ENCODE assay signal across 21 cellular contexts in genomic region chr14:89282191-89282590, GRCh38.
A peak's percentile ranks its signal among the peaks of the same experiment; 100 is the strongest.
DNase-seq lines count a peak whose midpoint lies in the region; ATAC-seq and TF ChIP-seq lines count a peak whose summit lies in the region.
"Had no signal": no experiment of that assay in that cellular context is flagged by ENCODE, and none has a peak within 500 bp of the region (broad histone marks: within the 10 kb centered on the region; RNA-seq: fewer than 3 reads in every experiment).

No MANE protein-coding gene starts in this region.

- CTCF ChIA-PET in CD8-positive, alpha-beta memory T cell (lab: Charles Lee): no interaction called here

- peaks cover 64% of the 10 kb centered on the region for H3K36me3 Mint-ChIP-seq in dendritic cell treated with granulocyte-macrophage colony-stimulating factor and Interleukin-4, amounts not matched to agents 40 ng/mL and 50 ng/mL, for 4 days (ENCODE audit: low read depth)
- peaks cover 58% of the 10 kb centered on the region for H3K36me3 Mint-ChIP-seq in stimulated activated memory B cell treated with anti-CD40 and anti-IgM and Interleukin-4, amounts not matched to agents 10 μg/mL and 1 μg/mL and 100 μg/mL, for 72 hours
- peaks cover 0 to 30% (median 8%) of the 10 kb centered on the region in 3 donors for H3K36me3 Mint-ChIP-seq in CD8-positive, alpha-beta memory T cell

- H4K20me1 ChIP-seq in KMS-11 (ENCODE audit: insufficient read depth): no peaks in the 10 kb centered on the region
- H4K20me1 ChIP-seq in smooth muscle cell (ENCODE audit: low read depth): peaks cover 21% of the 10 kb centered on the region

- no peak overlapping the region for H3K4me3 Mint-ChIP-seq in dendritic cell treated with granulocyte-macrophage colony-stimulating factor and Interleukin-4, amounts not matched to agents 40 ng/mL and 50 ng/mL, for 4 days
- H3K4me3 Mint-ChIP-seq in stimulated activated memory B cell treated with anti-CD40 and anti-IgM and Interleukin-4, amounts not matched to agents 10 μg/mL and 1 μg/mL and 100 μg/mL, for 72 hours: no peak overlapping the region
- H3K4me3 Mint-ChIP-seq in CD8-positive, alpha-beta memory T cell: no peak overlapping the region
- H3K4me3 Mint-ChIP-seq: B cell had no signal

- no peaks in the 10 kb centered on the region for H3K9me3 ChIP-seq in CD8-positive, alpha-beta memory T cell (ENCODE audit: low read length)
- H3K9me3 ChIP-seq in smooth muscle cell (replicated peaks; ENCODE audit: low read depth): no peaks in the 10 kb centered on the region
- H3K9me3 ChIP-seq: SJSA1 had no signal

- 91% methylated on average over 4 of the region's 4 CpGs for WGBS in smooth muscle cell (ENCODE audit: low lambda C conversion rate)

- POLR2A ChIA-PET in CD8-positive, alpha-beta memory T cell (lab: Charles Lee): no interaction called here

- DNase-seq in DMS79 treated with DMSO at 0.1 percent for 48 hours (lab: John Stamatoyannopoulos, UW) (peak; percentile 68), smooth muscle cell (lab: John Stamatoyannopoulos, UW; ENCODE audit: unreplicated experiment) (no peak)
- no peak for DNase-seq in CD8-positive, alpha-beta memory T cell
- DNase-seq: Calu3, HCEC 1CT, IMR-90, NCI-H1048, NCI-H1417, NCI-H1694, NCI-H2029 treated with DMSO at 0.1 percent for 48 hours, NCI-H446 treated with DMSO at 0.1 percent for 48 hours, NCI-H526, Right ventricle myocardium superior, RPMI8226 had no signal

- ATAC-seq in stimulated activated memory B cell treated with anti-CD40 and anti-IgM and Interleukin-4, amounts not matched to agents 10 μg/mL and 1 μg/mL and 100 μg/mL, for 72 hours: no peak
- no peak for ATAC-seq in GM19351 (IDR thresholded peaks at IDR 0.05; ENCODE audit: unreplicated experiment)

- H3F3A ChIP-seq in smooth muscle cell (ENCODE audit: low read depth): no peaks in the 10 kb centered on the region

- H3K4me3 ChIP-seq in KMS-11 (IDR thresholded peaks at IDR 0.05; ENCODE audit: insufficient read depth, low read depth, low read length) (no peak overlapping the region), smooth muscle cell (no peak overlapping the region)
- no peak overlapping the region for H3K4me3 ChIP-seq in CD8-positive, alpha-beta memory T cell (ENCODE audit: low read length)
- H3K4me3 ChIP-seq: SJSA1 had no signal

- no peak overlapping the region for H3K9ac ChIP-seq in KMS-11
- no peak overlapping the region for H3K9ac ChIP-seq in smooth muscle cell (ENCODE audit: low read depth)

- intact Hi-C loops in dendritic cell treated with granulocyte-macrophage colony-stimulating factor and Interleukin-4, amounts not matched to agents 40 ng/mL and 50 ng/mL, for 4 days (cut with micrococcal nuclease): no loop called here

- peak overlapping the region; percentile 96 for H3K27ac Mint-ChIP-seq in dendritic cell treated with granulocyte-macrophage colony-stimulating factor and Interleukin-4, amounts not matched to agents 40 ng/mL and 50 ng/mL, for 4 days
- peak overlapping the region; percentile 52 for H3K27ac Mint-ChIP-seq in stimulated activated memory B cell treated with anti-CD40 and anti-IgM and Interleukin-4, amounts not matched to agents 10 μg/mL and 1 μg/mL and 100 μg/mL, for 72 hours
- no peak overlapping the region for H3K27ac Mint-ChIP-seq in CD8-positive, alpha-beta memory T cell
- H3K27ac Mint-ChIP-seq: B cell had no signal

- peaks cover 30% of the 10 kb centered on the region for H3K4me1 ChIP-seq in KMS-11 (ENCODE audit: low read depth, poor library complexity, severe bottlenecking)
- H3K4me1 ChIP-seq in CD8-positive, alpha-beta memory T cell (ENCODE audit: insufficient read depth, low read length): peaks cover 12% of the 10 kb centered on the region
- peaks cover 3% of the 10 kb centered on the region for H3K4me1 ChIP-seq in smooth muscle cell (ENCODE audit: low read depth)

- no peak overlapping the region for H2AFZ ChIP-seq in KMS-11 (ENCODE audit: low read depth)
- H2AFZ ChIP-seq in smooth muscle cell (ENCODE audit: low read depth): no peak overlapping the region

- H3K27me3 ChIP-seq in KMS-11 (ENCODE audit: insufficient read depth, low read depth): no peaks in the 10 kb centered on the region
- no peaks in the 10 kb centered on the region for H3K27me3 ChIP-seq in CD8-positive, alpha-beta memory T cell (ENCODE audit: insufficient read depth, low read length, poor library complexity, severe bottlenecking)
- H3K27me3 ChIP-seq in smooth muscle cell (ENCODE audit: low read depth): no peaks in the 10 kb centered on the region
- H3K27me3 ChIP-seq: SJSA1 had no signal

- H3K27me3 Mint-ChIP-seq in dendritic cell treated with granulocyte-macrophage colony-stimulating factor and Interleukin-4, amounts not matched to agents 40 ng/mL and 50 ng/mL, for 4 days: no peaks in the 10 kb centered on the region
- H3K27me3 Mint-ChIP-seq in stimulated activated memory B cell treated with anti-CD40 and anti-IgM and Interleukin-4, amounts not matched to agents 10 μg/mL and 1 μg/mL and 100 μg/mL, for 72 hours: no peaks in the 10 kb centered on the region
- H3K27me3 Mint-ChIP-seq in CD8-positive, alpha-beta memory T cell: no peaks in the 10 kb centered on the region
- H3K27me3 Mint-ChIP-seq: B cell had no signal

- TF ChIP-seq CTCF in KMS-11 (conservative IDR thresholded peaks at IDR 0.05; ENCODE audit: low read depth, low read length): no peak
- TF ChIP-seq CTCF in smooth muscle cell (IDR thresholded peaks at IDR 0.05; ENCODE audit: borderline replicate concordance, insufficient read depth, poor library complexity, severe bottlenecking): no peak

- H3K4me2 ChIP-seq in KMS-11: peak overlapping the region; percentile 41; the same call in 1 of the 2 replicates
- H3K4me2 ChIP-seq in smooth muscle cell: no peak overlapping the region

- no peaks in the 10 kb centered on the region for H3K9me3 Mint-ChIP-seq in dendritic cell treated with granulocyte-macrophage colony-stimulating factor and Interleukin-4, amounts not matched to agents 40 ng/mL and 50 ng/mL, for 4 days
- peaks cover 4% of the 10 kb centered on the region for H3K9me3 Mint-ChIP-seq in stimulated activated memory B cell treated with anti-CD40 and anti-IgM and Interleukin-4, amounts not matched to agents 10 μg/mL and 1 μg/mL and 100 μg/mL, for 72 hours
- H3K9me3 Mint-ChIP-seq in CD8-positive, alpha-beta memory T cell: no peaks in the 10 kb centered on the region

- H3K27ac ChIP-seq in KMS-11 (no peak overlapping the region), smooth muscle cell (ENCODE audit: low read depth) (no peak overlapping the region)
- no peak overlapping the region for H3K27ac ChIP-seq in CD8-positive, alpha-beta memory T cell (ENCODE audit: low read depth, low read length)
- H3K27ac ChIP-seq: C4-2B, SJSA1 had no signal

- peaks cover 69% of the 10 kb centered on the region for H3K4me1 Mint-ChIP-seq in dendritic cell treated with granulocyte-macrophage colony-stimulating factor and Interleukin-4, amounts not matched to agents 40 ng/mL and 50 ng/mL, for 4 days (ENCODE audit: low read depth)
- peaks cover 48% of the 10 kb centered on the region for H3K4me1 Mint-ChIP-seq in stimulated activated memory B cell treated with anti-CD40 and anti-IgM and Interleukin-4, amounts not matched to agents 10 μg/mL and 1 μg/mL and 100 μg/mL, for 72 hours
- peaks cover 56 to 76% (median 72%) of the 10 kb centered on the region in 3 donors for H3K4me1 Mint-ChIP-seq in CD8-positive, alpha-beta memory T cell

- H3K36me3 ChIP-seq in KMS-11 (ENCODE audit: insufficient read depth) (no peaks in the 10 kb centered on the region), smooth muscle cell (ENCODE audit: low read depth) (no peaks in the 10 kb centered on the region)
- H3K36me3 ChIP-seq in CD8-positive, alpha-beta memory T cell (ENCODE audit: insufficient read depth, low read length): peaks cover 7% of the 10 kb centered on the region

- H3K79me2 ChIP-seq in KMS-11 (ENCODE audit: insufficient read depth, low read depth): no peaks in the 10 kb centered on the region
- H3K79me2 ChIP-seq in smooth muscle cell (ENCODE audit: low read depth): peaks cover 5% of the 10 kb centered on the region

Comparison
In these comparisons a context has a peak if more than half of its experiments do, and no peak if none do; other contexts are left out.
1. H3K27ac Mint-ChIP-seq: peak in dendritic cell treated with granulocyte-macrophage colony-stimulating factor and Interleukin-4, amounts not matched to agents 40 ng/mL and 50 ng/mL, for 4 days (single experiment) and stimulated activated memory B cell treated with anti-CD40 and anti-IgM and Interleukin-4, amounts not matched to agents 10 μg/mL and 1 μg/mL and 100 μg/mL, for 72 hours (single experiment); none in CD8-positive, alpha-beta memory T cell (0 of 8).